10 cellular contexts compared by ENCODE assay signal in the genomic region with DNA sequence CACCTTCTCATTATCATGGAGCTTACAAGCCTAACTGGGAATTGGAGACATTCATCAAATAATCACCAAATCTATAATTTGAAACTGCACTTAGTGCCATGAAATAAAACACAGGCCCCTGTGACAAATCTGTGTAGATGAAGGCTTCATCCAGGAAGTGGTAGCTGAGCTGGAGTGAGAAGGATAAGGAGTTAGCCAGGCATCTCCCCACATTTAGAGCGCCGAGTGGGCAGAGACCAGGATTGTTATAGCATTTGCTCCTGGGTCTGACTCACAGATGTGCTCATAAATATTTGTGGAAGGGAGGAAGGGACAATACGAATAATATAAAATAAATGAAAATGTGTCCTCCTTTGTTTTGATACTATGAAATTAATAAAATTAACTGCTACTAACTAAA. TPM values are rescaled to one million over a fixed set of nuclear protein-coding genes. Genes with fewer than 3 reads are reported as not detected.
A peak's percentile ranks its signal among the peaks of the same experiment; 100 is the strongest.
DNase-seq lines count a peak whose midpoint lies in the region; TF ChIP-seq lines count a peak whose summit lies in the region.
"Had no signal": no experiment of that assay in that cellular context is flagged by ENCODE, and none has a peak within 500 bp of the region (broad histone marks: within the 10 kb centered on the region; RNA-seq: fewer than 3 reads in every experiment).

No MANE protein-coding gene starts in this region.

- H3K27me3 ChIP-seq in BJ (ENCODE audit: control insufficient read depth, insufficient read depth, low read length) = no peaks in the 10 kb centered on the region
- no peaks in the 10 kb centered on the region for H3K27me3 ChIP-seq in neural progenitor cell

- H3K4me3 ChIP-seq in BJ (ENCODE audit: low read depth, low read length) (no peak overlapping the region), NB4 (ENCODE audit: low read depth, low read length) (peak overlapping the region; percentile 90), neural progenitor cell (no peak overlapping the region)

- peaks cover 31% of the 10 kb centered on the region for H3F3A ChIP-seq in neural progenitor cell (ENCODE audit: low read depth)

- no peaks in the 10 kb centered on the region for H3K36me3 ChIP-seq in BJ (ENCODE audit: control insufficient read depth, insufficient read depth, low read length)
- peaks cover 10% of the 10 kb centered on the region for H3K36me3 ChIP-seq in neural progenitor cell

- POLR2A ChIA-PET in BJ (lab: Charles Lee) = no interaction called here
- POLR2A ChIA-PET in HEK293T (lab: Yijun Ruan, JAX) = interaction anchor here (1.5 to 5.4 kb wide), 7 partner anchors 8 to 117 kb away, joined by 5 to 105 read pairs (median 35); a partner anchor contains a TSS

- CTCF ChIA-PET in BJ (lab: Yijun Ruan, JAX) = interaction anchor here (0.9 to 19.5 kb wide), 7 partner anchors 12 to 110 kb away, joined by 3 to 460 read pairs (median 6); a partner anchor contains a TSS
- CTCF ChIA-PET in HEK293T (lab: Yijun Ruan, JAX) = interaction anchor here (0.6 kb wide), 1 partner anchor 115 kb away, joined by 5 read pairs; no protein-coding TSS in a partner anchor

- peaks cover 4% of the 10 kb centered on the region for H3K27me3 Mint-ChIP-seq in neural progenitor cell (ENCODE audit: insufficient read depth, low read depth)

- H3K27ac ChIP-seq in cingulate gyrus (ENCODE audit: low read depth, low read length) (peak overlapping the region; percentile 99), neural progenitor cell (no peak overlapping the region)

- no peaks in the 10 kb centered on the region for H3K9me3 Mint-ChIP-seq in neural progenitor cell

- H3K9ac ChIP-seq in neural progenitor cell = no peak overlapping the region

- H3K4me1 Mint-ChIP-seq in neural progenitor cell = peaks cover 35% of the 10 kb centered on the region

- H3K9me3 ChIP-seq in neural progenitor cell (ENCODE audit: low read depth) = no peaks in the 10 kb centered on the region

- H3K4me2 ChIP-seq in neural progenitor cell = peak overlapping the region; percentile 89

- DNase-seq in BJ (ENCODE audit: low read depth) = peak; percentile 56
- DNase-seq in NB4 (ENCODE audit: low read depth) = peak; percentile 35
- DNase-seq in neural progenitor cell (ENCODE audit: low spot score) = no peak
- no peak for DNase-seq in GM10266 (ENCODE audit: extremely low spot score)
- no peak for DNase-seq in HEK293T (ENCODE audit: extremely low spot score)
- no peak for DNase-seq in SKM-1 (lab: John Stamatoyannopoulos, UW; ENCODE audit: unreplicated experiment)
- DNase-seq in C1 segment of cervical spinal cord (lab: John Stamatoyannopoulos, UW) = no peak
- DNase-seq: activated naive CD4-positive, alpha-beta T cell; islet precursor cell had no signal

- H2AFZ ChIP-seq in neural progenitor cell (replicated peaks) = no peak overlapping the region

- no peak overlapping the region for H3K27ac Mint-ChIP-seq in neural progenitor cell

- H3K36me3 Mint-ChIP-seq in neural progenitor cell = peaks cover 13% of the 10 kb centered on the region

- no peak for TF ChIP-seq CTCF in BJ (IDR thresholded peaks at IDR 0.05; ENCODE audit: insufficient read depth, low read depth, low read length)
- no peak for TF ChIP-seq CTCF in NB4 (IDR thresholded peaks at IDR 0.05; ENCODE audit: low read depth, low read length)
- no peak for TF ChIP-seq CTCF in neural progenitor cell (IDR thresholded peaks at IDR 0.05)
- TF ChIP-seq CTCF in GM10266 (IDR thresholded peaks at IDR 0.05; ENCODE audit: control insufficient read depth, insufficient read depth, low read depth, missing control alignments) = no peak

- peaks cover 47% of the 10 kb centered on the region for H3K79me2 ChIP-seq in neural progenitor cell (ENCODE audit: low read depth)

- peaks cover 28% of the 10 kb centered on the region for H3K4me1 ChIP-seq in neural progenitor cell

- H3K4me3 Mint-ChIP-seq in neural progenitor cell = no peak overlapping the region

- TF ChIP-seq POLR2A in NB4 (IDR thresholded peaks at IDR 0.05; ENCODE audit: extremely low read depth, insufficient read length) = no peak

- peaks cover 22% of the 10 kb centered on the region for H4K20me1 ChIP-seq in neural progenitor cell (ENCODE audit: low read depth)

TF ChIP-seq in HEK293T, 16 proteins besides CTCF, POLR2A, EP300 and RAD21:
- no peak for TF ChIP-seq BHLHE40 (IDR thresholded peaks at IDR 0.05; ENCODE audit: borderline replicate concordance)
- TF ChIP-seq ELF4 (IDR thresholded peaks at IDR 0.05) = no peak
- no peak for TF ChIP-seq NFRKB (IDR thresholded peaks at IDR 0.05)
- no peak for TF ChIP-seq CTBP1 (IDR thresholded peaks at IDR 0.05; ENCODE audit: borderline replicate concordance)

RNA-seq across cellular contexts. Expression of a gene that starts 2.5 kb away (rescaled TPM):
- 261 and 302 TPM in 2 replicates for polyA plus RNA-seq in BJ (2011; rRNA removed)
- 83.2 and 91.5 TPM in 2 replicates for polyA minus RNA-seq in BJ (2011; rRNA and poly(A)+ RNA removed)
- 180 and 221 TPM in 2 replicates for total RNA-seq in neural progenitor cell (ENCODE audit: low replicate concordance)

RNA-seq across cellular contexts. Expression of a gene that starts 24.8 kb away (rescaled TPM):
- 44.4 and 45.9 TPM in 2 replicates for polyA plus RNA-seq in BJ (2011; rRNA removed)
- 49.4 and 63.1 TPM in 2 replicates for polyA minus RNA-seq in BJ (2011; rRNA and poly(A)+ RNA removed)
- total RNA-seq in neural progenitor cell (ENCODE audit: low replicate concordance) = 29.7 and 41.7 TPM in 2 replicates

RNA-seq across cellular contexts. Expression of a gene that starts 40.9 kb away (rescaled TPM):
- polyA plus RNA-seq in BJ (2011; rRNA removed) = 0.70 and 2.0 TPM in 2 replicates
- polyA minus RNA-seq in BJ (2011; rRNA and poly(A)+ RNA removed) = 0.28 TPM in 1 of 2 replicates, not detected in the other
- 0.52 and 2.4 TPM in 2 replicates for total RNA-seq in neural progenitor cell (ENCODE audit: low replicate concordance)

RNA-seq across cellular contexts. Expression of a gene that starts 47.8 kb away (rescaled TPM):
- polyA plus RNA-seq in BJ (2011; rRNA removed) = 143 and 161 TPM in 2 replicates
- polyA minus RNA-seq in BJ (2011; rRNA and poly(A)+ RNA removed) = 64.6 and 107 TPM in 2 replicates
- not detected in 2 replicates for total RNA-seq in neural progenitor cell (ENCODE audit: low replicate concordance)

RNA-seq across cellular contexts. Expression of a gene that starts 59.1 kb away (rescaled TPM):
- polyA plus RNA-seq in BJ (2011; rRNA removed) = 376 and 394 TPM in 2 replicates
- 67.9 and 142 TPM in 2 replicates for polyA minus RNA-seq in BJ (2011; rRNA and poly(A)+ RNA removed)
- total RNA-seq in neural progenitor cell (ENCODE audit: low replicate concordance) = 81.3 and 113 TPM in 2 replicates

Comparison
In these comparisons a context has a peak if more than half of its experiments do, and no peak if none do; other contexts are left out.
1. DNase-seq: peak in BJ (single experiment) and NB4 (single experiment); none in neural progenitor cell (single experiment), GM10266 (single experiment), HEK293T (single experiment), SKM-1 (single experiment) and C1 segment of cervical spinal cord (0 of 14).